ENCODE assay signal across 20 cellular contexts in genomic region chr1:24865587-24865986, GRCh38.
"Had no signal": no experiment of that assay in that cellular context is flagged by ENCODE, and none has a peak within 500 bp of the region (broad histone marks: within the 10 kb centered on the region; RNA-seq: fewer than 3 reads in every experiment).

No MANE protein-coding gene starts in this region.

- H3K4me1 ChIP-seq: gastrocnemius medialis, uterus had no signal

- H3K27ac ChIP-seq: gastrocnemius medialis, lower lobe of right lung, ovary, thyroid gland, uterus had no signal

- H3K4me3 ChIP-seq: gastrocnemius medialis, lower lobe of right lung, ovary, smooth muscle cell, thyroid gland, uterus had no signal

- DNase-seq: cerebellar nuclear complex; cortex of kidney; effector CD4-positive, alpha-beta T cell; foreskin fibroblast; gastrocnemius medialis; left cardiac atrium; left ventricle myocardium superior; lower lobe of right lung; natural killer cell; occipital lobe; ovary; stimulated activated CD4-positive, alpha-beta T cell treated with anti-CD3 and anti-CD28 coated beads, Interleukin-12 subunit alpha, Interleukin-12 subunit beta, amount 100 ng/mL, for 4 hours; stimulated activated CD4-positive, alpha-beta T cell treated with anti-CD3 and anti-CD28 coated beads, Interleukin-1b, Interleukin-23, amount 100 ng/mL, for 48 hours; stimulated activated CD4-positive, alpha-beta T cell treated with anti-CD3 and anti-CD28 coated beads, Interleukin-4, amount 100 ng/mL, for 1 hour; stimulated activated naive CD4-positive, alpha-beta T cell; stimulated activated naive CD8-positive, alpha-beta T cell treated with anti-CD3 and anti-CD28 coated beads, Interleukin-15, amount 100 ng/mL, for 72 hours; thyroid gland; uterus had no signal

- H3K4me2 ChIP-seq: smooth muscle cell had no signal

- H3K36me3 ChIP-seq: gastrocnemius medialis, lower lobe of right lung, ovary, thyroid gland, uterus had no signal

- H3K9me3 ChIP-seq: gastrocnemius medialis, lower lobe of right lung, ovary, thyroid gland, uterus had no signal

- ATAC-seq: gastrocnemius medialis; left cardiac atrium; left ventricle myocardium superior; lower lobe of right lung; natural killer cell; sciatic nerve; stimulated activated naive CD8-positive, alpha-beta T cell treated with anti-CD3 and anti-CD28 coated beads, Interleukin-15, amount 100 ng/mL, for 72 hours had no signal

- H3K27me3 ChIP-seq: ovary, thyroid gland, uterus had no signal
